8 cellular contexts compared by ENCODE assay signal in the genomic region with DNA sequence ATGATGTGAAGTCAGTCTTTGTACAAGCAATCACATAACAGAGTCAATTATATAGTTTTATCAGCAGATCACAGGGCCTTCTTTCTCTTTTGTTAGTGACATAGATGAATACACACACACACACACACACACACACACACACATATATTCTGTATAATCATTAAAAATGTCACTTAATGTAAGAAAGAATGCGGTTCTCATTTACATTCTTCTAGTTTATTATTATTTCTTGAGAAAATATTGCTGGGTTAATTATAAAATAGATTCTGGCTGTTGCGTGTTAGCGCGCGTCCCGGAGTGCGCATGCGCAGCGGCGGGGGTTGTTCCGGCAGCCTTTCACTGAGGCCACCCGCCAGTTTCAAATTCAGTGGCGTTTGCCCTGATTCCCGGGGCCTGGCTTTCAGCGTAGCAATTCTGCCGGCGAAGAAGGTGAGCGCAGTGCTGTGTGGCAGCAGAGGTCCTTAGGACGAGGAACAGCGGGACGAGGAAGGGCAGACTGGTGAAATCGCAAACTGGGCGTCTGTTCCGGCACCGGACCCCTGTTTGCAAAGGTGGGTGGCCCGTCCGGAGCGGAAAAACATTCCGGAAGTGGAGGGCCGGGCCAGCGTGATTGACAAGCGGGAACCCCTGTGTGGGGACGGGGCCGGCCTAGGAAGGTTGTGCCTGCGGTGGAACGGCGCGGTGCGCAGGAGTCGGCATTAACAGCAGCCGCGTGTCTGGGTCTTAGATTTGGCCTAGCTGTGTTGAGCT.
A peak's percentile ranks its signal among the peaks of the same experiment; 100 is the strongest.
DNase-seq lines count a peak whose midpoint lies in the region; ATAC-seq and TF ChIP-seq lines count a peak whose summit lies in the region.
"Not testable (repeated sequence)": the region's sequence is repeated elsewhere in the genome, so short reads cannot be mapped to it uniquely, and the experiment has no call there.

No MANE protein-coding gene starts in this region.

- not testable (repeated sequence) for H3K36me3 Mint-ChIP-seq in activated naive CD8-positive, alpha-beta T cell; glutamatergic neuron (ENCODE audit: unreplicated experiment)

- DNase-seq in ELR (ENCODE audit: low read depth) (peak; percentile 76), NCI-H146 (lab: John Stamatoyannopoulos, UW) (peak; percentile 78), T follicular helper cell (ENCODE audit: low read depth) (peak; percentile 84), glutamatergic neuron (peak; percentile 78), occipital lobe (lab: John Stamatoyannopoulos, UW) (peak; percentile 63)
- peak; percentile 68 to 89 for DNase-seq in stimulated activated naive CD8-positive, alpha-beta T cell treated with anti-CD3 and anti-CD28 coated beads, Interleukin-15, amount 100 ng/mL, for 72 hours

- not testable (repeated sequence) for H3K4me1 Mint-ChIP-seq in activated naive CD8-positive, alpha-beta T cell (ENCODE audit: low read depth); glutamatergic neuron (ENCODE audit: low read depth, unreplicated experiment); stimulated activated naive CD8-positive, alpha-beta T cell treated with anti-CD3 and anti-CD28 coated beads, Interleukin-15, amount 100 ng/mL, for 72 hours

- not testable (repeated sequence) for TF ChIP-seq CTCF in glutamatergic neuron (IDR thresholded peaks at IDR 0.05; ENCODE audit: partially characterized antibody, unreplicated experiment)

- H3K4me3 Mint-ChIP-seq in activated naive CD8-positive, alpha-beta T cell = peak overlapping the region; percentile 83
- H3K4me3 Mint-ChIP-seq in glutamatergic neuron (ENCODE audit: unreplicated experiment) = peak overlapping the region; percentile 89
- peak overlapping the region; percentile 79 to 99 for H3K4me3 Mint-ChIP-seq in stimulated activated naive CD8-positive, alpha-beta T cell treated with anti-CD3 and anti-CD28 coated beads, Interleukin-15, amount 100 ng/mL, for 72 hours

- H3K27ac Mint-ChIP-seq in activated naive CD8-positive, alpha-beta T cell; glutamatergic neuron (ENCODE audit: unreplicated experiment): not testable (repeated sequence)
- peak overlapping the region; percentile 85 to 99 for H3K27ac Mint-ChIP-seq in stimulated activated naive CD8-positive, alpha-beta T cell treated with anti-CD3 and anti-CD28 coated beads, Interleukin-15, amount 100 ng/mL, for 72 hours

- not testable (repeated sequence) for H3K27me3 Mint-ChIP-seq in activated naive CD8-positive, alpha-beta T cell; glutamatergic neuron (ENCODE audit: unreplicated experiment); stimulated activated naive CD8-positive, alpha-beta T cell treated with anti-CD3 and anti-CD28 coated beads, Interleukin-15, amount 100 ng/mL, for 72 hours

- H3K9me3 Mint-ChIP-seq in activated naive CD8-positive, alpha-beta T cell (ENCODE audit: low read depth); glutamatergic neuron (ENCODE audit: unreplicated experiment); stimulated activated naive CD8-positive, alpha-beta T cell treated with anti-CD3 and anti-CD28 coated beads, Interleukin-15, amount 100 ng/mL, for 72 hours: not testable (repeated sequence)

- ATAC-seq in HG02588 (IDR thresholded peaks at IDR 0.05; ENCODE audit: unreplicated experiment) = peak; percentile 88
- ATAC-seq in stimulated activated naive CD8-positive, alpha-beta T cell treated with anti-CD3 and anti-CD28 coated beads, Interleukin-15, amount 100 ng/mL, for 72 hours = peak; percentile 69

Comparison
In these comparisons a context has a peak if more than half of its experiments do, and no peak if none do; other contexts are left out.
1. Peak in every context shown above with its lines: DNase-seq and ATAC-seq.